1 cellular context compared by ENCODE assay signal in the genomic region with DNA sequence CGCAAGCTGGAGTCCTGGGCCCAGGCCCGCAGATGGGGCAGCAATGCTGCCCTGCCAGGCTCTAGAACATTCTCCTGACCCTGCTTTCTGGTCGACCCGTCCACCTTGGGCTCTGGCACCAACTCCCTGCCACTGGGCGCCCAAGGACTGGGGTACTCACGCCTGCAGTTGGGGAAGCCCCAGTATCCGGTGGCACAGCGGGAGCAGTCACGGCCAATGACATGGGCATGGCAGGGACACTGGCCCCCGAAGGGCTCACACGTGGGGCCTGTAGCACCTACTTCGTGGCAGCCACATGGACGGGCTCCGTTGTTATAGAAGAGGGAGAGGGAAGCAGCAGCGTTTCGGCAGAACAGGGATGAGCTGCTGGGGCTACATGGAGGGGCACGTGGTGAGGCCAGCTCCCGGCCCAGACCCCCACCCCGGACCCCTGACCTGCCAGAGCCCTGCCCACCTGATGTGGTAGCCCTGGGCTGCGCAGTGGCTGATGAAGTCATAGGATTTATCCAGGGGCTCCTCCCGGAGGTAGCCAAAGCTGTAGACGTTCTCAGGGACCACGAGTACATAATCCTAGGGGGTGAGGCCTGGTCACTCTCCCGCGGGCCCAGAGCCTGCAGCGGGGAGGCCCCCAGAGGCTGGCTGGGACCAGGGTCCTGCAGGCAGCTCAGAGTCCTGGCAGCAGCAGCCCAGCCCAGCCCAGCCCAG.
A peak's percentile ranks its signal among the peaks of the same experiment; 100 is the strongest.
TF ChIP-seq lines count a peak whose summit lies in the region.

No MANE protein-coding gene starts in this region.

TF ChIP-seq in K562, 482 proteins besides CTCF, POLR2A, EP300 and RAD21:
- TF ChIP-seq RBFOX2 (IDR thresholded peaks at IDR 0.05; ENCODE audit: low read depth, low read length) (0 out of 2 replicates have a peak, but pooled peaks have one; percentile 4), KDM2B (CRISPR knock-in tag; IDR thresholded peaks at IDR 0.05) (no peak)
